In the genomic region with DNA sequence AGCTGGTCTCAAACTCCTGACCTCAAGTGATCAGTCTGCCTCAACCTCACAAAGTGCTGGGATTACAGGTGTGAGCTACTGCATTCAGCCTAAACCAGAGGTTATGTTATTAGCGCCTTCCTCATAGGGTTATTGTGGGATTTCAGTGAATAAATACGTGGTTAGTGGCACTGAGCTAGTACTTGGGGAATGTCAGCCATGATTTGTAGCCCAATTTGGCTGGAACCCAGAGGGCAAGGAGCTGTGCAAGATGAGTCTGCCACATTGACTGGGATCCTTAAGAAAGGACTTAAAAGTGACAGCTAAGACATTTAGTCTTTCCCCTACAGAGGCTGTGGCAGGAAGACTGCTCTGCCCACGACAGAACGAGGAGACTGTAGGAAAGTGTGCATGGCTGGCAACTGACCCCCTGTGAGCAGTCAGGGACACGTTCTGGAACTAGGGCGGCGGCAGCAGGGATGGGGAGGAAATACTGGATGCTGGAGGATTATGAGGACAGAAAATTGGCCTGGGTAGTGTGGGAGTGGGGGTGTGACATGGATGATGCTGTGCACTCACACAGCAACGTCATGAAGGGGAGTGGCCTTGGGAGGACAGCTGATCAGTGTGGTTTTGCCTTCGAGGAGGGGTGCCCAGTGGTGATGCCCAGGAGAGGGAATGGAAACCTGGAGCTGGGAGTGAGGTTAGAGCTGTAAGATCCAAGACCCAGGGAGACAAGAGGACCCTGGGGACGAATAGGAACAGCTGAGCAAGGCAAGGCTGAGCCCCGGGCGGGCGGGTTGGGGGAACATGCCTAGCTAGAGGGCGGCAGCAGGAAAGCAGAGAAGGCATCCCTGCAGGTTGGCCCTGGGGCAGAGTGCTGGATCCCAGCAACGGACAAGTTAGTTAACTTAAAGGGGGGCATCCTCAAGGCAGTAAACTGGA, we compare ENCODE assay signal across 8 cellular contexts. TPM values are rescaled to one million over a fixed set of nuclear protein-coding genes. Genes with fewer than 3 reads are reported as not detected.
DNase-seq lines count a peak whose midpoint lies in the region; ATAC-seq, FAIRE-seq and TF ChIP-seq lines count a peak whose summit lies in the region.

No MANE protein-coding gene starts in this region.

- H3K4me3 ChIP-seq in HAP-1 = peak overlapping the region; percentile 58
- H3K4me3 ChIP-seq in endothelial cell of umbilical vein (replicated peaks in 1 of 3; ENCODE audit: insufficient read depth in 1 of 3, low read depth in 1 of 3, low read length in 3 of 3) = peak overlapping the region; percentile 6 to 93 (median 74)

- peak overlapping the region; percentile 9 for H3K27ac Mint-ChIP-seq in mesothelial cell of epicardium
- peak overlapping the region; percentile 14 for H3K27ac Mint-ChIP-seq in stimulated activated memory B cell treated with anti-CD40 and anti-IgM and Interleukin-4, amounts not matched to agents 10 μg/mL and 1 μg/mL and 100 μg/mL, for 72 hours

- H3K4me2 ChIP-seq in endothelial cell of umbilical vein (ENCODE audit: insufficient read depth, low read length) = peak overlapping the region; percentile 93

- in situ Hi-C loops in ACHN (cut with HindIII; ENCODE audit: low pct_ligation_motif_present, low pct_unique_long_range_greater_than_20kb, low sequenced_read_pairs) (no loop called here), HAP-1 (cut with MboI; ENCODE audit: low sequenced_read_pairs) (no loop called here)

- no peaks in the 10 kb centered on the region for H3K9me1 ChIP-seq in endothelial cell of umbilical vein (replicated peaks; ENCODE audit: control insufficient read depth, extremely low read depth, insufficient read depth, low read length)

- H3K9ac ChIP-seq in endothelial cell of umbilical vein (replicated peaks; ENCODE audit: extremely low read depth, insufficient read depth, low read length) = no peak overlapping the region

- H3K27me3 ChIP-seq in HAP-1 (ENCODE audit: low read depth) (no peaks in the 10 kb centered on the region), endothelial cell of umbilical vein (ENCODE audit: control insufficient read depth in 2 of 2, insufficient read depth in 2 of 2, low read length in 2 of 2) (peaks cover 0 to 2% of the 10 kb centered on the region in 2 experiments)

- intact Hi-C loops in endothelial cell of umbilical vein (cut with micrococcal nuclease) = loop anchor here (2.0 kb wide), 1 partner anchor 49 kb away; no protein-coding TSS in a partner anchor

- no peaks in the 10 kb centered on the region for H3K79me2 ChIP-seq in endothelial cell of umbilical vein (ENCODE audit: control insufficient read depth, insufficient read depth, low read length)

- no peak for TF ChIP-seq POLR2A in endothelial cell of umbilical vein (IDR thresholded peaks at IDR 0.05; ENCODE audit: low read depth, low read length)

- no peaks in the 10 kb centered on the region for H4K20me1 ChIP-seq in endothelial cell of umbilical vein (replicated peaks; ENCODE audit: control insufficient read depth, extremely low read depth, insufficient read depth, low read length)

- dilution Hi-C loops in endothelial cell of umbilical vein (cut with MboI; ENCODE audit: extremely low pct_ligation_motif_present, low sequenced_read_pairs) = no loop called here

- H3K36me3 Mint-ChIP-seq in mesothelial cell of epicardium = peaks cover 7% of the 10 kb centered on the region
- H3K36me3 Mint-ChIP-seq in stimulated activated memory B cell treated with anti-CD40 and anti-IgM and Interleukin-4, amounts not matched to agents 10 μg/mL and 1 μg/mL and 100 μg/mL, for 72 hours = peaks cover 5% of the 10 kb centered on the region

- no peak overlapping the region for H3K27ac ChIP-seq in endothelial cell of umbilical vein (ENCODE audit: insufficient read depth, low read depth, low read length)

- DNase-seq in ACHN (peak; percentile 79), HAP-1 (ENCODE audit: low spot score in 2 of 2) (peak; percentile 52 to 76), NCI-H526 treated with DMSO at 0.1 percent for 48 hours (lab: John Stamatoyannopoulos, UW) (peak; percentile 79), endothelial cell of umbilical vein (ENCODE audit: low read depth, low spot score) (peak; percentile 43), mesothelial cell of epicardium (ENCODE audit: low spot score in 2 of 2, unreplicated experiment in 2 of 2) (no peak)
- DNase-seq in activated CD8-positive, alpha-beta memory T cell treated with anti-CD3 and anti-CD28 coated beads for 24 hours = peak; percentile 77

- POLR2A ChIA-PET in endothelial cell of umbilical vein (lab: Charles Lee) = interaction anchor here (0.8 kb wide), 1 partner anchor 78 kb away, joined by 7 read pairs; no protein-coding TSS in a partner anchor

- H3K9me3 ChIP-seq in HAP-1 (no peaks in the 10 kb centered on the region), endothelial cell of umbilical vein (replicated peaks; ENCODE audit: control insufficient read depth, insufficient read depth, low read length) (no peaks in the 10 kb centered on the region)

- H3K9me3 Mint-ChIP-seq in mesothelial cell of epicardium = peaks cover 17% of the 10 kb centered on the region
- peaks cover 3% of the 10 kb centered on the region for H3K9me3 Mint-ChIP-seq in stimulated activated memory B cell treated with anti-CD40 and anti-IgM and Interleukin-4, amounts not matched to agents 10 μg/mL and 1 μg/mL and 100 μg/mL, for 72 hours

- no TSS peak for BruUV-seq in endothelial cell of umbilical vein (replicated peaks; lab: Mats Ljungman, UMichigan)

- H3K36me3 ChIP-seq in HAP-1 (replicated peaks) (no peaks in the 10 kb centered on the region), endothelial cell of umbilical vein (ENCODE audit: control insufficient read depth in 2 of 2, extremely low read depth in 1 of 2, insufficient read depth in 2 of 2, low read length in 2 of 2) (no peaks in the 10 kb centered on the region)

- H3K4me3 Mint-ChIP-seq in mesothelial cell of epicardium = peak overlapping the region; percentile 98
- H3K4me3 Mint-ChIP-seq in stimulated activated memory B cell treated with anti-CD40 and anti-IgM and Interleukin-4, amounts not matched to agents 10 μg/mL and 1 μg/mL and 100 μg/mL, for 72 hours = peak overlapping the region; percentile 74

- TF ChIP-seq CTCF in endothelial cell of umbilical vein (IDR thresholded peaks at IDR 0.05; ENCODE audit: extremely low read depth in 1 of 2, insufficient read depth in 1 of 2, low read depth in 1 of 2, low read length in 2 of 2) (no peak), mesothelial cell of epicardium (IDR thresholded peaks at IDR 0.05; ENCODE audit: unreplicated experiment) (no peak)

- H3K27me3 Mint-ChIP-seq in mesothelial cell of epicardium (ENCODE audit: low read depth) = no peaks in the 10 kb centered on the region
- no peaks in the 10 kb centered on the region for H3K27me3 Mint-ChIP-seq in stimulated activated memory B cell treated with anti-CD40 and anti-IgM and Interleukin-4, amounts not matched to agents 10 μg/mL and 1 μg/mL and 100 μg/mL, for 72 hours

- FAIRE-seq in endothelial cell of umbilical vein (lab: Jason Lieb, UNC) = peak; percentile 70

- peaks cover 16% of the 10 kb centered on the region for H3K4me1 Mint-ChIP-seq in mesothelial cell of epicardium
- peaks cover 36% of the 10 kb centered on the region for H3K4me1 Mint-ChIP-seq in stimulated activated memory B cell treated with anti-CD40 and anti-IgM and Interleukin-4, amounts not matched to agents 10 μg/mL and 1 μg/mL and 100 μg/mL, for 72 hours

- ATAC-seq in stimulated activated memory B cell treated with anti-CD40 and anti-IgM and Interleukin-4, amounts not matched to agents 10 μg/mL and 1 μg/mL and 100 μg/mL, for 72 hours = peak; percentile 57
- no peak for ATAC-seq in GM21515 (IDR thresholded peaks at IDR 0.05; ENCODE audit: unreplicated experiment)

- CTCF ChIA-PET in endothelial cell of umbilical vein (lab: Charles Lee) = interaction anchor here (1.0 to 2.1 kb wide), 8 partner anchors 20 to 169 kb away, joined by 3 to 21 read pairs (median 4); a partner anchor contains a TSS

- H2AFZ ChIP-seq in endothelial cell of umbilical vein (ENCODE audit: low read depth, low read length) = peak overlapping the region; percentile 71

- peaks cover 10% of the 10 kb centered on the region for H3K4me1 ChIP-seq in HAP-1
- H3K4me1 ChIP-seq in endothelial cell of umbilical vein (ENCODE audit: control insufficient read depth, extremely low read depth, insufficient read depth, low read length) = peaks cover 20% of the 10 kb centered on the region

RNA-seq across cellular contexts. Expression of a gene that starts 14.5 kb away (rescaled TPM):
- total RNA-seq in endothelial cell of umbilical vein = 200 and 202 TPM in 2 replicates
- 176 and 182 TPM in 2 replicates for polyA plus RNA-seq in endothelial cell of umbilical vein
- 231 and 268 TPM in 2 replicates for polyA plus RNA-seq in endothelial cell of umbilical vein (2011; cell fraction: cytosol; rRNA removed)
- polyA plus RNA-seq in endothelial cell of umbilical vein (2011; cell fraction: nucleus; rRNA removed) = 76.5 and 82.1 TPM in 2 replicates
- 350 and 390 TPM in 2 replicates for polyA plus RNA-seq in endothelial cell of umbilical vein (2012)
- polyA minus RNA-seq in endothelial cell of umbilical vein = 112 and 155 TPM in 2 replicates
- polyA minus RNA-seq in endothelial cell of umbilical vein (2011; cell fraction: cytosol; rRNA and poly(A)+ RNA removed) = 118 TPM
- polyA minus RNA-seq in endothelial cell of umbilical vein (2011; cell fraction: nucleus; rRNA and poly(A)+ RNA removed) = 17.8 and 22.8 TPM in 2 replicates
- total RNA-seq in mesothelial cell of epicardium = 153 to 161 TPM (median 153 TPM) in 3 replicates

RNA-seq across cellular contexts. Expression of a gene that starts 14.8 kb away (rescaled TPM):
- total RNA-seq in endothelial cell of umbilical vein = 20.6 and 23.2 TPM in 2 replicates
- 24.3 and 24.8 TPM in 2 replicates for polyA plus RNA-seq in endothelial cell of umbilical vein
- 27.6 and 29.2 TPM in 2 replicates for polyA plus RNA-seq in endothelial cell of umbilical vein (2011; cell fraction: cytosol; rRNA removed)
- 19.9 and 20.6 TPM in 2 replicates for polyA plus RNA-seq in endothelial cell of umbilical vein (2011; cell fraction: nucleus; rRNA removed)
- polyA plus RNA-seq in endothelial cell of umbilical vein (2012) = 16.8 and 18.1 TPM in 2 replicates
- 21.9 and 24.0 TPM in 2 replicates for polyA minus RNA-seq in endothelial cell of umbilical vein
- polyA minus RNA-seq in endothelial cell of umbilical vein (2011; cell fraction: cytosol; rRNA and poly(A)+ RNA removed) = 10.5 TPM
- 6.7 and 7.8 TPM in 2 replicates for polyA minus RNA-seq in endothelial cell of umbilical vein (2011; cell fraction: nucleus; rRNA and poly(A)+ RNA removed)
- total RNA-seq in mesothelial cell of epicardium = 24.1 to 26.4 TPM (median 26.1 TPM) in 3 replicates

RNA-seq across cellular contexts. Expression of a gene that starts 19.8 kb away (rescaled TPM):
- total RNA-seq in endothelial cell of umbilical vein (38.0 and 38.8 TPM in 2 replicates), mesothelial cell of epicardium (18.3 to 22.6 TPM (median 20.7 TPM) in 3 replicates)
- 28.7 and 43.7 TPM in 2 replicates for polyA plus RNA-seq in endothelial cell of umbilical vein
- 44.5 and 44.8 TPM in 2 replicates for polyA plus RNA-seq in endothelial cell of umbilical vein (2011; cell fraction: cytosol; rRNA removed)
- 19.1 and 25.5 TPM in 2 replicates for polyA plus RNA-seq in endothelial cell of umbilical vein (2011; cell fraction: nucleus; rRNA removed)
- 33.8 and 38.9 TPM in 2 replicates for polyA plus RNA-seq in endothelial cell of umbilical vein (2012)
- polyA minus RNA-seq in endothelial cell of umbilical vein = 15.2 and 21.3 TPM in 2 replicates
- polyA minus RNA-seq in endothelial cell of umbilical vein (2011; cell fraction: cytosol; rRNA and poly(A)+ RNA removed) = 28.6 TPM
- 4.7 and 5.0 TPM in 2 replicates for polyA minus RNA-seq in endothelial cell of umbilical vein (2011; cell fraction: nucleus; rRNA and poly(A)+ RNA removed)

RNA-seq across cellular contexts. Expression of a gene that starts 44.8 kb away (rescaled TPM):
- 34.9 and 36.7 TPM in 2 replicates for total RNA-seq in endothelial cell of umbilical vein
- polyA plus RNA-seq in endothelial cell of umbilical vein = 22.2 and 23.1 TPM in 2 replicates
- 19.2 and 23.1 TPM in 2 replicates for polyA plus RNA-seq in endothelial cell of umbilical vein (2011; cell fraction: cytosol; rRNA removed)
- 12.2 and 12.8 TPM in 2 replicates for polyA plus RNA-seq in endothelial cell of umbilical vein (2011; cell fraction: nucleus; rRNA removed)
- polyA plus RNA-seq in endothelial cell of umbilical vein (2012) = 19.8 and 30.3 TPM in 2 replicates
- polyA minus RNA-seq in endothelial cell of umbilical vein = 11.0 and 14.0 TPM in 2 replicates
- 16.8 TPM for polyA minus RNA-seq in endothelial cell of umbilical vein (2011; cell fraction: cytosol; rRNA and poly(A)+ RNA removed)
- 3.5 and 5.6 TPM in 2 replicates for polyA minus RNA-seq in endothelial cell of umbilical vein (2011; cell fraction: nucleus; rRNA and poly(A)+ RNA removed)
- total RNA-seq in mesothelial cell of epicardium = 22.6 to 23.1 TPM (median 22.8 TPM) in 3 replicates

RNA-seq across cellular contexts. Expression of a gene that starts 55.5 kb away (rescaled TPM):
- 16.4 and 17.4 TPM in 2 replicates for total RNA-seq in endothelial cell of umbilical vein
- 23.3 and 31.9 TPM in 2 replicates for polyA plus RNA-seq in endothelial cell of umbilical vein
- polyA plus RNA-seq in endothelial cell of umbilical vein (2011; cell fraction: cytosol; rRNA removed) = 12.6 and 16.4 TPM in 2 replicates
- polyA plus RNA-seq in endothelial cell of umbilical vein (2011; cell fraction: nucleus; rRNA removed) = 32.6 and 39.1 TPM in 2 replicates
- polyA plus RNA-seq in endothelial cell of umbilical vein (2012) = 8.7 and 13.9 TPM in 2 replicates
- polyA minus RNA-seq in endothelial cell of umbilical vein = 19.2 and 22.6 TPM in 2 replicates
- polyA minus RNA-seq in endothelial cell of umbilical vein (2011; cell fraction: cytosol; rRNA and poly(A)+ RNA removed) = 22.5 TPM
- 10.1 and 15.0 TPM in 2 replicates for polyA minus RNA-seq in endothelial cell of umbilical vein (2011; cell fraction: nucleus; rRNA and poly(A)+ RNA removed)
- total RNA-seq in mesothelial cell of epicardium = 46.4 to 49.5 TPM (median 46.9 TPM) in 3 replicates

Comparison
In these comparisons a context has a peak if more than half of its experiments do, and no peak if none do; other contexts are left out.
1. DNase-seq: peak in ACHN (single experiment), HAP-1 (2 of 2), NCI-H526 treated with DMSO at 0.1 percent for 48 hours (single experiment), activated CD8-positive, alpha-beta memory T cell treated with anti-CD3 and anti-CD28 coated beads for 24 hours (single experiment) and endothelial cell of umbilical vein (single experiment); none in mesothelial cell of epicardium (0 of 2).